Comparison of ENCODE assay signal across 8 cellular contexts in genomic region chr19:19115954-19116353, GRCh38. TPM values are rescaled to one million over a fixed set of nuclear protein-coding genes. Genes with fewer than 3 reads are reported as not detected.
DNase-seq lines count a peak whose midpoint lies in the region; ATAC-seq, FAIRE-seq and TF ChIP-seq lines count a peak whose summit lies in the region.

No MANE protein-coding gene starts in this region.

- DNase-seq in heart right ventricle (peak in 1 of 2 donors; percentile 43), Right ventricle myocardium superior (no peak), SK-MEL-5 (ENCODE audit: low read depth, low spot score) (peak; percentile 64), K562 (ENCODE audit: extremely low read depth in 1 of 4, low spot score in 3 of 4) (peak; percentile 66 to 73 (median 70)), COR-L47 (lab: John Stamatoyannopoulos, UW) (no peak), H4 (ENCODE audit: low spot score) (no peak)
- peak in 8 of 10 donors; percentile 19 to 67 (median 38) for DNase-seq in naive thymus-derived CD8-positive, alpha-beta T cell

- no peak overlapping the region for H3K4me2 ChIP-seq in K562 (ENCODE audit: insufficient read depth, low read length)

- H2AFZ ChIP-seq in K562 (ENCODE audit: low read depth, low read length): no peak overlapping the region

- no peak for ATAC-seq in heart right ventricle
- ATAC-seq in Right ventricle myocardium superior (ENCODE audit: poor library complexity): no peak
- peak; percentile 31 for ATAC-seq in K562
- ATAC-seq in naive thymus-derived CD8-positive, alpha-beta T cell: peak; percentile 30 to 42
- no peak for ATAC-seq in HG03045 (IDR thresholded peaks at IDR 0.05; ENCODE audit: unreplicated experiment)

- H3K27me3 ChIP-seq in heart right ventricle (no peaks in the 10 kb centered on the region), K562 (ENCODE audit: control insufficient read depth in 2 of 2, insufficient read depth in 2 of 2, low read length in 2 of 2) (no peaks in the 10 kb centered on the region)

- TF ChIP-seq CTCF in heart right ventricle (IDR thresholded peaks at IDR 0.05) (peak in 8 of 9 donors; percentile 26 to 62 (median 44)), K562 (IDR thresholded peaks at IDR 0.05 in 2 of 3, conservative IDR thresholded peaks at IDR 0.05 in 1 of 3; ENCODE audit: insufficient read depth in 2 of 3, low read depth in 1 of 3, low read length in 3 of 3) (peak; percentile 85 to 96 (median 88))

- H3K9me1 ChIP-seq in K562 (ENCODE audit: control insufficient read depth, insufficient read depth, low read length): peaks cover 4% of the 10 kb centered on the region

- TF ChIP-seq POLR2A in K562 (conservative IDR thresholded peaks at IDR 0.05): no peak

- intact Hi-C loops in heart right ventricle (cut with DNase I) (no loop called here), Right ventricle myocardium superior (cut with DNase I) (no loop called here), K562 (cut with micrococcal nuclease) (no loop called here)

- POLR2A ChIA-PET in K562 (lab: Yijun Ruan, JAX): interaction anchor here (0.6 to 1.7 kb wide), 8 partner anchors 11 to 1499 kb away, joined by 3 to 9 read pairs (median 3); partner anchors contain the start of gene SLC25A42
- POLR2A ChIA-PET in naive thymus-derived CD8-positive, alpha-beta T cell (lab: Charles Lee): no interaction called here

- H3K36me3 ChIP-seq in heart right ventricle (peaks cover 0 to 23% (median 0%) of the 10 kb centered on the region in 9 donors), K562 (ENCODE audit: control insufficient read depth, insufficient read depth, low read length) (peaks cover 29% of the 10 kb centered on the region; the same call in 2 of the 3 replicates)

- peaks cover 0 to 2% (median 0%) of the 10 kb centered on the region in 9 donors for H3K4me1 ChIP-seq in heart right ventricle
- peaks cover 16 to 44% of the 10 kb centered on the region in 2 experiments for H3K4me1 ChIP-seq in K562 (replicated peaks in 1 of 2; ENCODE audit: control insufficient read depth in 2 of 2, insufficient read depth in 2 of 2, low read length in 2 of 2)

- H3K27ac Mint-ChIP-seq in naive thymus-derived CD8-positive, alpha-beta T cell: no peak overlapping the region

- H3K4me3 ChIP-seq in heart right ventricle: no peak overlapping the region
- H3K4me3 ChIP-seq in K562: no peak overlapping the region

- H3K79me2 ChIP-seq in K562 (ENCODE audit: control insufficient read depth, insufficient read depth, low read length): no peaks in the 10 kb centered on the region; the same call in 2 of the 3 replicates

- H4K20me1 ChIP-seq in K562 (replicated peaks; ENCODE audit: control insufficient read depth, insufficient read depth, low read length): 0 out of 2 replicates have a peak, but pooled peaks cover 2% of the 10 kb centered on the region

- H3K27ac ChIP-seq in heart right ventricle (no peak overlapping the region), K562 (ENCODE audit: extremely low read depth, low read depth, low read length) (no peak overlapping the region)

- H3K4me1 Mint-ChIP-seq in naive thymus-derived CD8-positive, alpha-beta T cell: peaks cover 0 to 3% (median 2%) of the 10 kb centered on the region in 4 donors

- peak; percentile 34 to 62; a peak in 3 of 4 replicates for TF ChIP-seq RAD21 in K562 (CRISPR knock-in tag; conservative IDR thresholded peaks at IDR 0.05 in 1 of 2, IDR thresholded peaks at IDR 0.05 in 1 of 2)

- no TSS peak for BruUV-seq in K562 (replicated peaks; lab: Mats Ljungman, UMichigan)

- CTCF ChIA-PET in K562 (lab: Yijun Ruan, JAX; ENCODE audit: low intra/inter-chr PET ratio): interaction anchor here (0.8 kb wide), 1 partner anchor 63 kb away, joined by 4 read pairs; no protein-coding TSS in a partner anchor

- no peak for TF ChIP-seq EP300 in K562 (IDR thresholded peaks at IDR 0.05; ENCODE audit: low read length)

- peak; percentile 75 for FAIRE-seq in K562 (lab: Jason Lieb, UNC)

- H3K4me3 Mint-ChIP-seq in naive thymus-derived CD8-positive, alpha-beta T cell: no peak overlapping the region

- H3K9ac ChIP-seq in K562 (ENCODE audit: insufficient read depth in 1 of 2, low read depth in 2 of 2, low read length in 2 of 2): no peak overlapping the region

- peaks cover 0 to 1% (median 0%) of the 10 kb centered on the region in 5 donors for H3K27me3 Mint-ChIP-seq in naive thymus-derived CD8-positive, alpha-beta T cell

- H3K36me3 Mint-ChIP-seq in naive thymus-derived CD8-positive, alpha-beta T cell: peaks cover 0 to 11% (median 3%) of the 10 kb centered on the region in 3 donors

- 71 to 76% methylated on average over 9 of the region's 9 CpGs for WGBS in heart right ventricle, 2 donors
- WGBS in K562 (ENCODE audit: insufficient coverage, low coverage, missing lambda C conversion rate): 69% methylated on average over 9 of the region's 9 CpGs

- H3K9me3 ChIP-seq in heart right ventricle (no peaks in the 10 kb centered on the region), K562 (replicated peaks; ENCODE audit: control insufficient read depth, insufficient read depth, low read depth, low read length) (no peaks in the 10 kb centered on the region)

- no peaks in the 10 kb centered on the region for H3K9me3 Mint-ChIP-seq in naive thymus-derived CD8-positive, alpha-beta T cell

- in situ Hi-C loops in SK-MEL-5 (cut with HindIII; ENCODE audit: low pct_unique_long_range_greater_than_20kb, low sequenced_read_pairs): no loop called here
- in situ Hi-C loops in K562 (cut with MboI): no loop called here

RNA-seq across cellular contexts. Expression of gene TMEM161A, which starts 22.3 kb away (rescaled TPM):
- total RNA-seq in heart right ventricle (10 to 100 TPM; 11.4 to 27.9 (median 18.6) TPM), Right ventricle myocardium superior (23.0 TPM), K562 (2014; rRNA removed) (77.2 and 105 TPM in 2 replicates), K562 (2014; rRNA removed; fragmentation: Illumina TruSeq; extraction: Trizol) (15.4 and 24.5 TPM in 2 replicates), K562 (2015; rRNA removed; fragmentation: Illumina TruSeq; extraction: Trizol) (33.8 and 38.9 TPM in 2 replicates), K562 (2021) (76.7 and 81.2 TPM in 2 replicates)
- polyA plus RNA-seq in heart right ventricle (10 to 100 TPM; 24.2 to 24.4 TPM), K562 (2011; rRNA removed) (42.5 and 66.4 TPM in 2 replicates), K562 (2014; fragmentation: Illumina TruSeq; extraction: Trizol) (29.2 and 68.5 TPM in 2 replicates), K562 (2014; fragmentation: Nextera tagmentation; extraction: Ambion mirVana) (1 to 10 TPM in 1 of 2 experiments, under 1 TPM in 1; 0.63 to 4.7 TPM), K562 (2014; rRNA removed) (92.3 and 98.4 TPM in 2 replicates)
- total RNA-seq in SK-MEL-5 (2014; rRNA removed; shearing (Covaris generic)): 31.4 and 34.4 TPM in 2 replicates
- polyA plus RNA-seq in SK-MEL-5 (2015; cell fraction: cytosol; rRNA removed): 53.5 and 56.9 TPM in 2 replicates
- polyA plus RNA-seq in SK-MEL-5 (2015; cell fraction: nucleus; rRNA removed): 95.8 and 106 TPM in 2 replicates
- total RNA-seq in K562 (2011; cell fraction: chromatin; rRNA removed; ENCODE audit: low replicate concordance): 61.8 and 208 TPM in 2 replicates
- total RNA-seq in K562 (2011; cell fraction: nucleolus; rRNA removed): 275 and 276 TPM in 2 replicates
- total RNA-seq in K562 (2011; cell fraction: nucleoplasm; rRNA removed): 120 and 154 TPM in 2 replicates
- polyA plus RNA-seq in K562 (2011; cell fraction: cytosol; rRNA removed): 82.2 and 238 TPM in 2 replicates
- 177 and 332 TPM in 2 replicates for polyA plus RNA-seq in K562 (2011; cell fraction: nucleus; rRNA removed)
- polyA plus RNA-seq in K562 (2012): 45.4 and 63.2 TPM in 2 replicates
- 35.9 and 53.2 TPM in 2 replicates for polyA minus RNA-seq in K562 (2011; rRNA and poly(A)+ RNA removed)
- polyA minus RNA-seq in K562 (2011; cell fraction: cytosol; rRNA and poly(A)+ RNA removed): 52.1 and 59.5 TPM in 2 replicates
- polyA minus RNA-seq in K562 (2011; cell fraction: nucleus; rRNA and poly(A)+ RNA removed): 89.7 and 90.0 TPM in 2 replicates
- 10 to 100 TPM; 28.3 to 31.3 TPM for total RNA-seq in naive thymus-derived CD8-positive, alpha-beta T cell
- polyA plus RNA-seq in naive thymus-derived CD8-positive, alpha-beta T cell: 10 to 100 TPM; 20.1 to 21.8 (median 21.1) TPM
- 21.8 and 26.2 TPM in 2 replicates for total RNA-seq in H4 (2014; rRNA removed; shearing (Covaris generic))

RNA-seq across cellular contexts. Expression of gene SLC25A42, which starts 52.2 kb away (rescaled TPM):
- 10 to 100 TPM; 15.7 to 24.1 (median 19.3) TPM for total RNA-seq in heart right ventricle
- polyA plus RNA-seq in heart right ventricle: 10 to 100 TPM; 15.9 to 18.1 TPM
- total RNA-seq in Right ventricle myocardium superior: 27.2 TPM
- 0.90 and 2.4 TPM in 2 replicates for total RNA-seq in SK-MEL-5 (2014; rRNA removed; shearing (Covaris generic))
- 1.8 and 2.2 TPM in 2 replicates for polyA plus RNA-seq in SK-MEL-5 (2015; cell fraction: cytosol; rRNA removed)
- polyA plus RNA-seq in SK-MEL-5 (2015; cell fraction: nucleus; rRNA removed): 0.50 and 2.5 TPM in 2 replicates
- 32.0 and 85.4 TPM in 2 replicates for total RNA-seq in K562 (2011; cell fraction: chromatin; rRNA removed; ENCODE audit: low replicate concordance)
- 50.1 and 57.7 TPM in 2 replicates for total RNA-seq in K562 (2011; cell fraction: nucleolus; rRNA removed)
- total RNA-seq in K562 (2011; cell fraction: nucleoplasm; rRNA removed): 45.2 and 57.4 TPM in 2 replicates
- total RNA-seq in K562 (2014; rRNA removed): 14.1 and 15.1 TPM in 2 replicates
- 7.9 and 10.5 TPM in 2 replicates for total RNA-seq in K562 (2014; rRNA removed; fragmentation: Illumina TruSeq; extraction: Trizol)
- total RNA-seq in K562 (2015; rRNA removed; fragmentation: Illumina TruSeq; extraction: Trizol): 8.7 and 9.9 TPM in 2 replicates
- total RNA-seq in K562 (2021): 30.2 and 32.2 TPM in 2 replicates
- 17.0 and 19.4 TPM in 2 replicates for polyA plus RNA-seq in K562 (2011; rRNA removed)
- polyA plus RNA-seq in K562 (2011; cell fraction: cytosol; rRNA removed): 21.5 and 36.4 TPM in 2 replicates
- polyA plus RNA-seq in K562 (2011; cell fraction: nucleus; rRNA removed): 66.0 and 91.7 TPM in 2 replicates
- polyA plus RNA-seq in K562 (2012): 17.8 and 23.7 TPM in 2 replicates
- polyA plus RNA-seq in K562 (2014; fragmentation: Illumina TruSeq; extraction: Trizol): 16.4 and 23.3 TPM in 2 replicates
- 1 to 10 TPM in 1 of 2 experiments, under 1 TPM in 1; 0.59 to 2.0 TPM for polyA plus RNA-seq in K562 (2014; fragmentation: Nextera tagmentation; extraction: Ambion mirVana)
- polyA plus RNA-seq in K562 (2014; rRNA removed): 24.7 and 25.5 TPM in 2 replicates
- 6.5 and 10.2 TPM in 2 replicates for polyA minus RNA-seq in K562 (2011; rRNA and poly(A)+ RNA removed)
- 11.4 and 14.1 TPM in 2 replicates for polyA minus RNA-seq in K562 (2011; cell fraction: cytosol; rRNA and poly(A)+ RNA removed)
- 13.1 and 13.3 TPM in 2 replicates for polyA minus RNA-seq in K562 (2011; cell fraction: nucleus; rRNA and poly(A)+ RNA removed)
- total RNA-seq in naive thymus-derived CD8-positive, alpha-beta T cell: 10 to 100 TPM; 32.0 to 33.6 TPM
- polyA plus RNA-seq in naive thymus-derived CD8-positive, alpha-beta T cell: 10 to 100 TPM in 1 of 3 donors, 1 to 10 TPM in 2; 6.2 to 14.5 (median 8.4) TPM
- total RNA-seq in H4 (2014; rRNA removed; shearing (Covaris generic)): 4.2 and 6.3 TPM in 2 replicates

RNA-seq across cellular contexts. Expression of gene MEF2B, which starts 54.1 kb away (rescaled TPM):
- total RNA-seq in heart right ventricle (under 1 TPM in 7 of 10 donors, not detected in 3; 0.34 to 0.99 (median 0.54) TPM), Right ventricle myocardium superior (0.83 TPM), K562 (2014; rRNA removed) (0.16 and 0.77 TPM in 2 replicates), K562 (2014; rRNA removed; fragmentation: Illumina TruSeq; extraction: Trizol) (not detected in 2 replicates), K562 (2015; rRNA removed; fragmentation: Illumina TruSeq; extraction: Trizol) (0.14 and 0.23 TPM in 2 replicates), K562 (2021) (0.72 and 1.9 TPM in 2 replicates)
- polyA plus RNA-seq in heart right ventricle (1 to 10 TPM in 1 of 2 donors, under 1 TPM in 1; 0.41 to 2.3 TPM), K562 (2011; rRNA removed) (0.15 and 0.26 TPM in 2 replicates), K562 (2014; fragmentation: Illumina TruSeq; extraction: Trizol) (0.65 and 1.0 TPM in 2 replicates), K562 (2014; fragmentation: Nextera tagmentation; extraction: Ambion mirVana) (not detected), K562 (2014; rRNA removed) (0.46 and 1.1 TPM in 2 replicates)
- total RNA-seq in SK-MEL-5 (2014; rRNA removed; shearing (Covaris generic)): not detected in 2 replicates
- polyA plus RNA-seq in SK-MEL-5 (2015; cell fraction: cytosol; rRNA removed): 0.13 and 0.27 TPM in 2 replicates
- 0.22 and 1.7 TPM in 2 replicates for polyA plus RNA-seq in SK-MEL-5 (2015; cell fraction: nucleus; rRNA removed)
- 1.4 TPM in 1 of 2 replicates, not detected in the other for total RNA-seq in K562 (2011; cell fraction: chromatin; rRNA removed; ENCODE audit: low replicate concordance)
- 1.2 and 1.7 TPM in 2 replicates for total RNA-seq in K562 (2011; cell fraction: nucleolus; rRNA removed)
- total RNA-seq in K562 (2011; cell fraction: nucleoplasm; rRNA removed): 1.4 and 1.8 TPM in 2 replicates
- 0.12 and 0.25 TPM in 2 replicates for polyA plus RNA-seq in K562 (2011; cell fraction: cytosol; rRNA removed)
- 1.1 and 1.8 TPM in 2 replicates for polyA plus RNA-seq in K562 (2011; cell fraction: nucleus; rRNA removed)
- 0.14 and 7.0 TPM in 2 replicates for polyA plus RNA-seq in K562 (2012)
- polyA minus RNA-seq in K562 (2011; rRNA and poly(A)+ RNA removed): not detected in 2 replicates
- polyA minus RNA-seq in K562 (2011; cell fraction: cytosol; rRNA and poly(A)+ RNA removed): not detected in 2 replicates
- polyA minus RNA-seq in K562 (2011; cell fraction: nucleus; rRNA and poly(A)+ RNA removed): 0.27 and 0.89 TPM in 2 replicates
- 1 to 10 TPM; 3.6 to 3.9 TPM for total RNA-seq in naive thymus-derived CD8-positive, alpha-beta T cell
- under 1 TPM in 1 of 3 donors, not detected in 2; 0.14 TPM for polyA plus RNA-seq in naive thymus-derived CD8-positive, alpha-beta T cell
- total RNA-seq in H4 (2014; rRNA removed; shearing (Covaris generic)): 0.27 TPM in 1 of 2 replicates, not detected in the other

Comparison
In these comparisons a context has a peak if more than half of its experiments do, and no peak if none do; other contexts are left out.
1. ATAC-seq: peak in K562 (single experiment) and naive thymus-derived CD8-positive, alpha-beta T cell (2 of 2); none in heart right ventricle (0 of 8), Right ventricle myocardium superior (single experiment) and HG03045 (single experiment).
2. DNase-seq: peak in SK-MEL-5 (single experiment), K562 (4 of 4) and naive thymus-derived CD8-positive, alpha-beta T cell (8 of 10); none in Right ventricle myocardium superior (single experiment), COR-L47 (single experiment) and H4 (single experiment).